Comparison of ENCODE assay signal across 8 cellular contexts in genomic region chr13:19780753-19781418, GRCh38. TPM values are rescaled to one million over a fixed set of nuclear protein-coding genes. Genes with fewer than 3 reads are reported as not detected.
DNase-seq lines count a peak whose midpoint lies in the region; ATAC-seq and TF ChIP-seq lines count a peak whose summit lies in the region.
"Not testable (repeated sequence)": the region's sequence is repeated elsewhere in the genome, so short reads cannot be mapped to it uniquely, and the experiment has no call there.

No MANE protein-coding gene starts in this region.

- peak overlapping the region; percentile 60 for H3K4me2 ChIP-seq in DOHH2 (ENCODE audit: low read length)

- H3K4me1 Mint-ChIP-seq in activated CD4-positive, alpha-beta T cell treated with anti-CD3 and anti-CD28 coated beads, Interleukin-2, amount 10 ng/mL, durations not matched to agents 7 days and 5 days, result peaks cover 17% of the 10 kb centered on the region

- H3K9me3 Mint-ChIP-seq in activated CD4-positive, alpha-beta T cell treated with anti-CD3 and anti-CD28 coated beads, Interleukin-2, amount 10 ng/mL, durations not matched to agents 7 days and 5 days, result not testable (repeated sequence)

- peaks cover 45% of the 10 kb centered on the region for H3K79me2 ChIP-seq in DOHH2 (ENCODE audit: control insufficient read depth, low read length)

- H3K27me3 ChIP-seq in DOHH2 (ENCODE audit: control insufficient read depth, low read length); breast epithelium; foreskin keratinocyte: not testable (repeated sequence)

- 97 to 98% methylated on average over 14 to 16 of the region's 22 CpGs for WGBS in mesodermal cell (ENCODE audit: insufficient coverage in 2 of 2), 2 experiments
- 89% methylated on average over 22 of the region's 22 CpGs for WGBS in urinary bladder

- not testable (repeated sequence) for H3K9me2 ChIP-seq in DOHH2 (replicated peaks; ENCODE audit: control insufficient read depth, low read length)

- not testable (repeated sequence) for DNase-seq in NB4 (ENCODE audit: low read depth); breast epithelium (ENCODE audit: low spot score in 2 of 2); foreskin keratinocyte; skeletal muscle cell (ENCODE audit: low read depth)
- peak; percentile 9 for DNase-seq in activated CD4-positive, alpha-beta T cell treated with anti-CD3 and anti-CD28 coated beads, Interleukin-2, amount 10 ng/mL, durations not matched to agents 7 days and 5 days

- not testable (repeated sequence) for H4K20me1 ChIP-seq in DOHH2 (ENCODE audit: control insufficient read depth, insufficient read depth, low read depth, low read length)

- H3K9me3 ChIP-seq in DOHH2 (ENCODE audit: control insufficient read depth, insufficient read depth, low read length); breast epithelium; mesodermal cell (ENCODE audit: control insufficient read depth, low read length): not testable (repeated sequence)

- not testable (repeated sequence) for H3K27me3 Mint-ChIP-seq in activated CD4-positive, alpha-beta T cell treated with anti-CD3 and anti-CD28 coated beads, Interleukin-2, amount 10 ng/mL, durations not matched to agents 7 days and 5 days

- H3K4me3 Mint-ChIP-seq in activated CD4-positive, alpha-beta T cell treated with anti-CD3 and anti-CD28 coated beads, Interleukin-2, amount 10 ng/mL, durations not matched to agents 7 days and 5 days, result peak overlapping the region; percentile 98

- peak overlapping the region; percentile 83 for H3K27ac Mint-ChIP-seq in activated CD4-positive, alpha-beta T cell treated with anti-CD3 and anti-CD28 coated beads, Interleukin-2, amount 10 ng/mL, durations not matched to agents 7 days and 5 days

- H3K27ac ChIP-seq in DOHH2 (ENCODE audit: low read depth, low read length), result 0 out of 2 replicates have a peak overlapping the region, but pooled peaks have one; percentile 71
- peak overlapping the region in 1 of 2 donors; percentile 36 for H3K27ac ChIP-seq in breast epithelium
- H3K27ac ChIP-seq in foreskin keratinocyte, result peak overlapping the region; percentile 70
- H3K27ac ChIP-seq in mesodermal cell (ENCODE audit: low read depth, low read length, severe bottlenecking); urinary bladder (ENCODE audit: low read depth): not testable (repeated sequence)

- H3K4me3 ChIP-seq in DOHH2 (ENCODE audit: low read length) (peak overlapping the region; percentile 88), NB4 (ENCODE audit: low read depth, low read length) (peak overlapping the region; percentile 90), breast epithelium (peak overlapping the region; percentile 93 to 98 (median 95)), mesodermal cell (ENCODE audit: extremely low read depth, insufficient read depth, low read length, poor library complexity, severe bottlenecking) (peak overlapping the region; percentile 95), skeletal muscle cell (ENCODE audit: low read depth, low read length) (peak overlapping the region; percentile 91), urinary bladder (ENCODE audit: low read depth, low read length) (peak overlapping the region; percentile 84)

- H3F3A ChIP-seq in DOHH2 (ENCODE audit: control insufficient read depth, insufficient read depth), result peaks cover 11% of the 10 kb centered on the region

- not testable (repeated sequence) for ATAC-seq in foreskin keratinocyte

- H3K4me1 ChIP-seq in DOHH2 (ENCODE audit: control insufficient read depth, low read length), result peaks cover 24% of the 10 kb centered on the region
- not testable (repeated sequence) for H3K4me1 ChIP-seq in breast epithelium; foreskin keratinocyte; mesodermal cell (ENCODE audit: control insufficient read depth, insufficient read depth, low read length, poor library complexity, severe bottlenecking); urinary bladder (ENCODE audit: insufficient read depth)

- not testable (repeated sequence) for TF ChIP-seq CTCF in DOHH2 (IDR thresholded peaks at IDR 0.05; ENCODE audit: low read depth, low read length, poor library complexity, severe bottlenecking); NB4 (IDR thresholded peaks at IDR 0.05; ENCODE audit: low read depth, low read length); breast epithelium (IDR thresholded peaks at IDR 0.05); foreskin keratinocyte (conservative IDR thresholded peaks at IDR 0.05)

- CTCF ChIA-PET in activated CD4-positive, alpha-beta T cell treated with anti-CD3 and anti-CD28 coated beads, Interleukin-2, amount 10 ng/mL, durations not matched to agents 7 days and 5 days (lab: Charles Lee), result interaction anchor here (2.4 kb wide), 1 partner anchor 14 kb away, joined by 7 read pairs; no protein-coding TSS in a partner anchor

- H3K36me3 ChIP-seq in DOHH2 (ENCODE audit: control insufficient read depth, low read length), result peaks cover 20% of the 10 kb centered on the region
- H3K36me3 ChIP-seq in breast epithelium; urinary bladder (ENCODE audit: insufficient read depth): not testable (repeated sequence)
- peaks cover 32% of the 10 kb centered on the region for H3K36me3 ChIP-seq in mesodermal cell (ENCODE audit: control insufficient read depth, insufficient read depth, low read length)

- peaks cover 18% of the 10 kb centered on the region for H3K36me3 Mint-ChIP-seq in activated CD4-positive, alpha-beta T cell treated with anti-CD3 and anti-CD28 coated beads, Interleukin-2, amount 10 ng/mL, durations not matched to agents 7 days and 5 days (ENCODE audit: low read depth)

- POLR2A ChIA-PET in activated CD4-positive, alpha-beta T cell treated with anti-CD3 and anti-CD28 coated beads, Interleukin-2, amount 10 ng/mL, durations not matched to agents 7 days and 5 days (lab: Charles Lee), result not testable (repeated sequence)

- intact Hi-C loops in breast epithelium (cut with DNase I; ENCODE audit: low total_unique reads), result loop anchor here (10.0 kb wide), 1 partner anchor 266 kb away; no protein-coding TSS in a partner anchor

- not testable (repeated sequence) for TF ChIP-seq POLR2A in NB4 (IDR thresholded peaks at IDR 0.05; ENCODE audit: extremely low read depth, insufficient read length); breast epithelium (IDR thresholded peaks at IDR 0.05)

RNA-seq across cellular contexts. Expression of gene PSPC1, which starts 1.9 kb away (rescaled TPM):
- 10 to 100 TPM; 68.4 to 70.5 TPM for total RNA-seq in activated CD4-positive, alpha-beta T cell treated with anti-CD3 and anti-CD28 coated beads, Interleukin-2, amount 10 ng/mL, durations not matched to agents 7 days and 5 days
- total RNA-seq in breast epithelium (100 to 1,000 TPM in 2 of 3 donors, 10 to 100 TPM in 1; 66.7 to 143 (median 118) TPM), foreskin keratinocyte (35.9 and 40.0 TPM in 2 replicates), urinary bladder (90.0 TPM)
- polyA plus RNA-seq in foreskin keratinocyte (22.6 and 26.1 TPM in 2 replicates), urinary bladder (31.6 TPM)
- polyA plus RNA-seq in mesodermal cell (2013, experiment 1 of 2), result 31.2 TPM
- polyA plus RNA-seq in mesodermal cell (2013, experiment 2 of 2), result 39.6 TPM
